ENCODE assay signal across 28 cellular contexts in genomic region chr2:169782513-169782912, GRCh38.
"Had no signal": no experiment of that assay in that cellular context is flagged by ENCODE, and none has a peak within 500 bp of the region (broad histone marks: within the 10 kb centered on the region; RNA-seq: fewer than 3 reads in every experiment).

No MANE protein-coding gene starts in this region.

- H3K4me1 ChIP-seq: heart right ventricle, left lung, lower lobe of right lung, right lobe of liver, testis, transverse colon had no signal

- DNase-seq: activated CD4-positive, alpha-beta memory T cell treated with anti-CD3 and anti-CD28 coated beads, Interleukin-2, amount 10 ng/mL, durations not matched to agents 7 days and 5 days; activated CD4-positive, alpha-beta T cell treated with anti-CD3 and anti-CD28 coated beads, Interleukin-2, amount 10 ng/mL, durations not matched to agents 7 days and 5 days; activated CD4-positive, CD25-positive, alpha-beta regulatory T cell treated with anti-CD3 and anti-CD28 coated beads, Interleukin-2, amount 50 U/mL, for 72 hours; activated CD8-positive, alpha-beta memory T cell treated with anti-CD3 and anti-CD28 coated beads, Interleukin-2, amount 50 U/mL, for 48 hours; activated gamma-delta T cell treated with Interleukin-2 at 50 U/mL for 16 hours; activated naive CD4-positive, alpha-beta T cell treated with anti-CD3 and anti-CD28 coated beads, Interleukin-2, amount 50 U/mL, for 16 hours; activated T-cell treated with anti-CD3 and anti-CD28 coated beads, Interleukin-2, amount 50 U/mL, for 24 hours; amniotic stem cell; caudate nucleus; foreskin melanocyte; heart right ventricle; left lung; lower lobe of right lung; mesenchymal stem cell; mucosa of descending colon; right lobe of liver; stimulated activated CD4-positive, alpha-beta T cell treated with anti-CD3 and anti-CD28 coated beads, Interleukin-2, amount 100 ng/mL, for 48 hours; stimulated activated naive CD8-positive, alpha-beta T cell treated with anti-CD3 and anti-CD28 coated beads, Interleukin-15, Interleukin-2, amounts not matched to agents 100 U/mL and 50 U/mL, for 24 hours; testis; transverse colon had no signal

- H3K4me3 Mint-ChIP-seq: activated CD4-positive, alpha-beta memory T cell treated with anti-CD3 and anti-CD28 coated beads, Interleukin-2, amount 10 ng/mL, durations not matched to agents 7 days and 5 days; activated CD4-positive, alpha-beta T cell treated with anti-CD3 and anti-CD28 coated beads, Interleukin-2, amount 10 ng/mL, durations not matched to agents 7 days and 5 days; activated T-cell treated with anti-CD3 and anti-CD28 coated beads, Interleukin-2, amount 50 U/mL, for 24 hours; activated T-helper 17 cell treated with anti-CD3 and anti-CD28 coated beads, Interleukin-2, amount 50 U/mL, for 72 hours; nephron had no signal

- H3K27me3 ChIP-seq: heart right ventricle, left lung, neutrophil, right lobe of liver, testis, transverse colon had no signal

- FAIRE-seq: astrocyte, islet of Langerhans, TTC549 had no signal

- H3K4me3 ChIP-seq: heart right ventricle, left lung, lower lobe of right lung, mucosa of descending colon, right lobe of liver, testis, transverse colon had no signal

- H3K9me3 ChIP-seq: heart right ventricle, left lung, lower lobe of right lung, mucosa of descending colon, neutrophil, right lobe of liver, testis, transverse colon had no signal

- H3K4me1 Mint-ChIP-seq: activated CD4-positive, alpha-beta memory T cell treated with anti-CD3 and anti-CD28 coated beads, Interleukin-2, amount 10 ng/mL, durations not matched to agents 7 days and 5 days; activated T-helper 17 cell treated with anti-CD3 and anti-CD28 coated beads, Interleukin-2, amount 50 U/mL, for 72 hours; nephron had no signal

- H3K27ac Mint-ChIP-seq: activated CD4-positive, alpha-beta memory T cell treated with anti-CD3 and anti-CD28 coated beads, Interleukin-2, amount 10 ng/mL, durations not matched to agents 7 days and 5 days; activated CD4-positive, alpha-beta T cell treated with anti-CD3 and anti-CD28 coated beads, Interleukin-2, amount 10 ng/mL, durations not matched to agents 7 days and 5 days; activated T-cell treated with anti-CD3 and anti-CD28 coated beads, Interleukin-2, amount 50 U/mL, for 24 hours; activated T-helper 17 cell treated with anti-CD3 and anti-CD28 coated beads, Interleukin-2, amount 50 U/mL, for 72 hours; nephron had no signal

- H3K27ac ChIP-seq: heart right ventricle, left lung, lower lobe of right lung, neutrophil, right lobe of liver, testis, transverse colon, VCaP had no signal

- H3K9me3 Mint-ChIP-seq: activated CD4-positive, alpha-beta memory T cell treated with anti-CD3 and anti-CD28 coated beads, Interleukin-2, amount 10 ng/mL, durations not matched to agents 7 days and 5 days; activated CD4-positive, alpha-beta T cell treated with anti-CD3 and anti-CD28 coated beads, Interleukin-2, amount 10 ng/mL, durations not matched to agents 7 days and 5 days; activated T-cell treated with anti-CD3 and anti-CD28 coated beads, Interleukin-2, amount 50 U/mL, for 24 hours; activated T-helper 17 cell treated with anti-CD3 and anti-CD28 coated beads, Interleukin-2, amount 50 U/mL, for 72 hours; nephron had no signal

- H3K36me3 ChIP-seq: heart right ventricle, left lung, lower lobe of right lung, neutrophil, right lobe of liver, transverse colon had no signal

- ATAC-seq: activated T-helper 17 cell treated with anti-CD3 and anti-CD28 coated beads, Interleukin-2, amount 50 U/mL, for 72 hours; esophagus mucosa; heart right ventricle; left lung; lower lobe of right lung; mucosa of descending colon; right lobe of liver; stimulated activated naive CD8-positive, alpha-beta T cell treated with anti-CD3 and anti-CD28 coated beads, Interleukin-15, Interleukin-2, amounts not matched to agents 100 U/mL and 50 U/mL, for 24 hours had no signal
